8 cellular contexts compared by ENCODE assay signal in genomic region chr11:68010058-68011041, GRCh38. TPM values are rescaled to one million over a fixed set of nuclear protein-coding genes. Genes with fewer than 3 reads are reported as not detected.
DNase-seq lines count a peak whose midpoint lies in the region; ATAC-seq and TF ChIP-seq lines count a peak whose summit lies in the region.

Gene ALDH3B1, plus strand, starts transcription at chr11:68010327. Its CDS starts 4,971 bp downstream, at chr11:68015298.

- H3K79me1 ChIP-seq in trophoblast cell (ENCODE audit: low read length) = peaks cover 27% of the 10 kb centered on the region

- peaks cover 5% of the 10 kb centered on the region for H3K79me2 ChIP-seq in trophoblast cell (ENCODE audit: control insufficient read depth, insufficient read depth, low read length, poor library complexity)

- H2BK5ac ChIP-seq in trophoblast cell (ENCODE audit: low read depth, low read length, poor library complexity) = peak within 1 kb of the TSS; percentile 8

- no peak within 1 kb of the TSS for H3K23ac ChIP-seq in trophoblast cell (ENCODE audit: low read length)

- no peaks in the 10 kb centered on the region for H3K36me3 ChIP-seq in BE2C
- H3K36me3 ChIP-seq in trophoblast cell (ENCODE audit: control insufficient read depth in 1 of 2, insufficient read depth in 2 of 2, low read length in 2 of 2) = no peaks in the 10 kb centered on the region

- no peaks in the 10 kb centered on the region for H3K27me3 ChIP-seq in BE2C
- H3K27me3 ChIP-seq in trophoblast cell (ENCODE audit: insufficient read depth, low read length) = no peaks in the 10 kb centered on the region

- no peak within 1 kb of the TSS for H3K9ac ChIP-seq in trophoblast cell (ENCODE audit: low read length)

- H3K4me1 ChIP-seq in BE2C = peaks cover 23% of the 10 kb centered on the region
- peaks cover 27 to 32% of the 10 kb centered on the region in 2 experiments for H3K4me1 ChIP-seq in trophoblast cell (ENCODE audit: control insufficient read depth in 1 of 2, insufficient read depth in 2 of 2, low read length in 2 of 2)

- peak within 1 kb of the TSS; percentile 28 for H4K91ac ChIP-seq in trophoblast cell (ENCODE audit: low read depth, low read length)

- no peak within 1 kb of the TSS for H2AFZ ChIP-seq in trophoblast cell (ENCODE audit: insufficient read depth, low read length, poor library complexity)

- WGBS in trophoblast cell (ENCODE audit: extremely low coverage, insufficient coverage, insufficient read length) = no CpG with 5 or more reads among the region's 33 CpGs

- H2BK12ac ChIP-seq in trophoblast cell (ENCODE audit: low read length) = peak within 1 kb of the TSS; percentile 70

- H2AK5ac ChIP-seq in trophoblast cell (ENCODE audit: low read length) = peak within 1 kb of the TSS; percentile 75

- H4K8ac ChIP-seq in trophoblast cell (ENCODE audit: low read depth, low read length) = peak within 1 kb of the TSS; percentile 55

- H3K9me3 ChIP-seq in BE2C (no peaks in the 10 kb centered on the region), trophoblast cell (ENCODE audit: insufficient read depth, low read depth, low read length) (peaks cover 1% of the 10 kb centered on the region)

- H3K27ac ChIP-seq in trophoblast cell (ENCODE audit: low read depth, low read length) = peak within 1 kb of the TSS; percentile 16

- no peak within 1 kb of the TSS for H3K4me2 ChIP-seq in trophoblast cell (ENCODE audit: low read length)

- DNase-seq in BE2C (peak; percentile 88), M059J (ENCODE audit: low read depth) (peak; percentile 95), amniotic epithelial cell (ENCODE audit: low read depth) (peak; percentile 90), left cardiac atrium (peak; percentile 93), trophoblast cell (peak; percentile 94 to 95)
- no peak for DNase-seq in stimulated activated naive CD4-positive, alpha-beta T cell (lab: John Stamatoyannopoulos, UW)

- ATAC-seq in left cardiac atrium = peak; percentile 81 to 86
- no peak for ATAC-seq in HG02885 (IDR thresholded peaks at IDR 0.05; ENCODE audit: poor library complexity, unreplicated experiment)
- ATAC-seq in GM18861 (IDR thresholded peaks at IDR 0.05; ENCODE audit: unreplicated experiment) = no peak

- H2BK120ac ChIP-seq in trophoblast cell (ENCODE audit: insufficient read depth, low read length, poor library complexity) = peak within 1 kb of the TSS; percentile 26

- H3K4me3 ChIP-seq in BE2C (ENCODE audit: low read depth, low read length) = peak within 1 kb of the TSS; percentile 37
- no peak within 1 kb of the TSS for H3K4me3 ChIP-seq in trophoblast cell (ENCODE audit: low read depth, low read length)

- peak within 1 kb of the TSS; percentile 9 for H3K4ac ChIP-seq in trophoblast cell (ENCODE audit: low read depth, low read length)

- H4K12ac ChIP-seq in trophoblast cell (ENCODE audit: low read depth, low read length) = no peak within 1 kb of the TSS

- intact Hi-C loops in left cardiac atrium (cut with DNase I) = no loop called here

- TF ChIP-seq CTCF in BE2C (IDR thresholded peaks at IDR 0.05; ENCODE audit: low read depth, low read length) = no peak; the same call in 1 of the 2 replicates

- H3K14ac ChIP-seq in trophoblast cell (ENCODE audit: low read length) = peak within 1 kb of the TSS; percentile 6

- peak within 1 kb of the TSS; percentile 54 for H3K18ac ChIP-seq in trophoblast cell (ENCODE audit: low read length)

RNA-seq across cellular contexts. Expression of gene ALDH3B1, which starts in this region (rescaled TPM):
- polyA plus RNA-seq in BE2C (2012; ENCODE audit: insufficient read depth, insufficient read length, low read depth) = 1.1 TPM
- 11.0 and 16.8 TPM in 2 replicates for total RNA-seq in M059J (2014; rRNA removed; shearing (Covaris generic))
- 1 to 10 TPM; 6.2 to 8.9 TPM for total RNA-seq in left cardiac atrium
- polyA plus RNA-seq in trophoblast cell (2013) = 0.42 TPM in 2 replicates

Comparison
In these comparisons a context has a peak if more than half of its experiments do, and no peak if none do; other contexts are left out.
1. DNase-seq: peak in BE2C (single experiment), M059J (single experiment), amniotic epithelial cell (single experiment), left cardiac atrium (single experiment) and trophoblast cell (2 of 2); none in stimulated activated naive CD4-positive, alpha-beta T cell (0 of 6).
2. ATAC-seq: peak in left cardiac atrium (2 of 2); none in HG02885 (single experiment) and GM18861 (single experiment).